8 cellular contexts compared by ENCODE assay signal in the genomic region with DNA sequence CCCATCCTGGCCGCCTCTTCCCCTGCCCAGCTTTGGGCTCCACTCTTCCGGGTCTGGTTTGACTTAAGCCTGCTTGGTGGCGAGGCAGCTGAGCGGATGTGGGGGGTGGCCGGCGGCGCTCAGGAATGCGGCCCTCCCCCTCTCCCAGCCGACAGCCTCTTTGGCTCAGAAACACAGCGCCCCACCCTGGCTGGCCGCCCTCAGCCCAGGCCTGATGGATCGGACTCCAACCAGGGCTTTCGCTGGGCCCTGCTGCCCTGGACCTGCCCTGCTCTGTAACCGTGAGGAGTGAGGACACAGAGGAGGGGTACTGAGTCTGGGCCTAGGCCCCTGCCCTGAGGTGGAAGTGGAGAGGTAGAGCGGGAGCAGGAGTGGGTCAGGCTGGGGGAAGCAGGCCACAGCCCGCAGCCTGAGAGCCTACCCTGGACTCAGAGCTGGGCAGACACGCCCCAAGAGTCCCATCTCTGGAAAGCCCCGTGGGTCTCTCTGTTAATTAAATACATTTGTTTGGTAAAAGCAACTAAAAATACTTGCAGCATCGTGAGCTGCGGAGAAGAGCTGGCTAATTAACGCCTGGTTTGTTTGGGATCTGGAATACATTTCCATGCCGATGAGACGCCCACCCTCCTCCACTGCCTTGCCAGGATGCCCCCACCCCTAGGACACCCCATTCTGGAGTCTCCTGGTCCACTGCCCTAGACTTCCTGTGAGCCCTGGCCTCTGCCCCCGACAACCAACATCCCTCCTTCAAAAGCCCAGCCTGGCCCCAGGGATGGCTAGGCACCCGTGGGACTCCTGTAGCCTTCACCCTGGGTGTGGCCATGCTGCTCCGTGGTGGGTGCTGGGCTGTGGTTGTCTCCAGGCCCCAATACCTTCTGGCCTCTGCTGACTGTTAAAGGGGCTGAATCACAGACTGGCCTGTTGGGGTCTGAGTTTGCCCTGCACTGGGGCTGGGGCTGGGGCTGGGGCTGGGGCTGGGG. TPM values are rescaled to one million over a fixed set of nuclear protein-coding genes. Genes with fewer than 3 reads are reported as not detected.
DNase-seq lines count a peak whose midpoint lies in the region; ATAC-seq and TF ChIP-seq lines count a peak whose summit lies in the region.

No MANE protein-coding gene starts in this region.

- peaks cover 36 to 44% (median 40%) of the 10 kb centered on the region in 3 donors for H3K4me1 ChIP-seq in skeletal muscle tissue (ENCODE audit: control insufficient read depth in 3 of 3, insufficient read depth in 3 of 3, low read length in 3 of 3)

- POLR2A ChIA-PET in HEK293T (lab: Yijun Ruan, JAX) = no interaction called here

- H3K9me3 ChIP-seq in skeletal muscle tissue (ENCODE audit: control insufficient read depth in 3 of 3, low read length in 3 of 3) = no peaks in the 10 kb centered on the region

- peaks cover 2% of the 10 kb centered on the region for H3K27me3 Mint-ChIP-seq in brain

- DNase-seq in HEK293T (ENCODE audit: extremely low spot score) (peak; percentile 29), iPS-NIHi11 (ENCODE audit: low spot score) (peak; percentile 98), NCI-H526 treated with DMSO at 0.1 percent for 48 hours (lab: John Stamatoyannopoulos, UW) (no peak), NCI-H187 (lab: John Stamatoyannopoulos, UW) (no peak), NCI-H748 treated with DMSO at 0.1 percent for 48 hours (lab: John Stamatoyannopoulos, UW) (no peak)

- CTCF ChIA-PET in HEK293T (lab: Yijun Ruan, JAX) = no interaction called here

- TF ChIP-seq CTCF in brain (conservative IDR thresholded peaks at IDR 0.05) = peak; percentile 39 to 53

- H3K9me3 Mint-ChIP-seq in brain = no peaks in the 10 kb centered on the region

- no peak for ATAC-seq in GM21528 (IDR thresholded peaks at IDR 0.05; ENCODE audit: low FRiP score, unreplicated experiment)

- peak overlapping the region in 2 of 3 donors; percentile 23 to 57 for H3K9ac ChIP-seq in skeletal muscle tissue (ENCODE audit: low read depth in 1 of 3, low read length in 3 of 3)

- peak overlapping the region in 3 of 5 experiments; percentile 8 to 31 (median 16) for H3K4me3 Mint-ChIP-seq in brain

- no peaks in the 10 kb centered on the region for H3K27me3 ChIP-seq in skeletal muscle tissue (ENCODE audit: control insufficient read depth in 3 of 3, insufficient read depth in 3 of 3, low read length in 3 of 3)

- peak overlapping the region; percentile 64 for H3K27ac ChIP-seq in skeletal muscle tissue (ENCODE audit: low read depth, low read length)

- peaks cover 7% of the 10 kb centered on the region for H3K36me3 Mint-ChIP-seq in brain

- H3K27ac Mint-ChIP-seq in brain = peak overlapping the region; percentile 66 to 87 (median 81)

- H3K4me3 ChIP-seq in skeletal muscle tissue (ENCODE audit: low read length in 3 of 3) = peak overlapping the region in 2 of 3 donors; percentile 23 to 41

- peaks cover 0 to 2% (median 0%) of the 10 kb centered on the region in 3 donors for H3K36me3 ChIP-seq in skeletal muscle tissue (ENCODE audit: control insufficient read depth in 3 of 3, insufficient read depth in 3 of 3, low read length in 3 of 3)

- peaks cover 52% of the 10 kb centered on the region for H3K4me1 Mint-ChIP-seq in brain

TF ChIP-seq in HEK293T, 16 proteins besides CTCF, POLR2A, EP300 and RAD21:
- TF ChIP-seq SUZ12 (IDR thresholded peaks at IDR 0.05) = no peak
- no peak for TF ChIP-seq NFRKB (IDR thresholded peaks at IDR 0.05)
- no peak for TF ChIP-seq ARNT (IDR thresholded peaks at IDR 0.05)
- no peak for TF ChIP-seq ZNF384 (IDR thresholded peaks at IDR 0.05)
- no peak for TF ChIP-seq FOXK2 (IDR thresholded peaks at IDR 0.05)
- TF ChIP-seq TARDBP (IDR thresholded peaks at IDR 0.05) = no peak
- no peak for TF ChIP-seq BHLHE40 (IDR thresholded peaks at IDR 0.05; ENCODE audit: borderline replicate concordance)
- no peak for TF ChIP-seq L3MBTL2 (conservative IDR thresholded peaks at IDR 0.05)
- TF ChIP-seq LEF1 (IDR thresholded peaks at IDR 0.05; ENCODE audit: borderline replicate concordance) = no peak
- no peak for TF ChIP-seq HDGF (IDR thresholded peaks at IDR 0.05; ENCODE audit: borderline replicate concordance)
- no peak for TF ChIP-seq FOXM1 (IDR thresholded peaks at IDR 0.05; ENCODE audit: borderline replicate concordance)

RNA-seq across cellular contexts. Expression of a gene that starts 19.6 kb away (rescaled TPM):
- 22.2 TPM for polyA plus RNA-seq in brain (ENCODE audit: insufficient read depth, low read depth, low replicate concordance)
- total RNA-seq in skeletal muscle tissue = 17.7 TPM

Comparison
In these comparisons a context has a peak if more than half of its experiments do, and no peak if none do; other contexts are left out.
1. DNase-seq: peak in HEK293T (single experiment) and iPS-NIHi11 (single experiment); none in NCI-H526 treated with DMSO at 0.1 percent for 48 hours (single experiment), NCI-H187 (0 of 2) and NCI-H748 treated with DMSO at 0.1 percent for 48 hours (single experiment).